In genomic region chr5:119996128-119996527, GRCh38 we compare ENCODE assay signal across 17 cellular contexts.
DNase-seq lines count a peak whose midpoint lies in the region; ATAC-seq and TF ChIP-seq lines count a peak whose summit lies in the region.
"Had no signal": no experiment of that assay in that cellular context is flagged by ENCODE, and none has a peak within 500 bp of the region (broad histone marks: within the 10 kb centered on the region; RNA-seq: fewer than 3 reads in every experiment).

No MANE protein-coding gene starts in this region.

- peak overlapping the region; percentile 15; the same call in 1 of the 2 replicates for H3K27ac ChIP-seq in 22Rv1
- H3K27ac ChIP-seq in VCaP, result peak overlapping the region; percentile 7; the same call in 1 of the 2 replicates

- no peak overlapping the region for H3K4me3 ChIP-seq in HFF-Myc (replicated peaks; ENCODE audit: low read depth, low read length)
- no peak overlapping the region for H3K4me3 ChIP-seq in foreskin fibroblast (ENCODE audit: low read depth in 1 of 2, low read length in 2 of 2)

- ATAC-seq in GM18520 (IDR thresholded peaks at IDR 0.05; ENCODE audit: unreplicated experiment) (no peak), GM19328 (IDR thresholded peaks at IDR 0.05; ENCODE audit: unreplicated experiment) (no peak)

- peak; percentile 42 for DNase-seq in HFF-Myc (ENCODE audit: extremely low read depth, low read depth)
- peak; percentile 24 to 55 for DNase-seq in foreskin fibroblast
- DNase-seq in NCI-H774 (lab: John Stamatoyannopoulos, UW), result no peak
- no peak for DNase-seq in activated effector memory CD4-positive, alpha-beta T cell treated with Interleukin-2 at 50 U/mL for 16 hours
- DNase-seq: AML-193, Caco-2, DMS53, H9, MV-4-11, NCI-H1417, NCI-H1930, NCI-H510A, Right ventricle myocardium superior had no signal

- TF ChIP-seq CTCF in 22Rv1 (IDR thresholded peaks at IDR 0.05) (no peak), HFF-Myc (IDR thresholded peaks at IDR 0.05; ENCODE audit: low read depth, low read length, missing control alignments) (no peak), VCaP (conservative IDR thresholded peaks at IDR 0.05) (no peak), foreskin fibroblast (IDR thresholded peaks at IDR 0.05; ENCODE audit: low read depth, low read length) (no peak)

Comparison
In these comparisons a context has a peak if more than half of its experiments do, and no peak if none do; other contexts are left out.
1. DNase-seq: peak in HFF-Myc (single experiment) and foreskin fibroblast (2 of 2); none in NCI-H774 (single experiment) and activated effector memory CD4-positive, alpha-beta T cell treated with Interleukin-2 at 50 U/mL for 16 hours (single experiment).